ENCODE assay signal across 8 cellular contexts in genomic region chr15:84715442-84716035, GRCh38. TPM values are rescaled to one million over a fixed set of nuclear protein-coding genes. Genes with fewer than 3 reads are reported as not detected.
DNase-seq lines count a peak whose midpoint lies in the region; ATAC-seq lines count a peak whose summit lies in the region.

No MANE protein-coding gene starts in this region.

- no peaks in the 10 kb centered on the region for H3K9me3 ChIP-seq in T-helper 17 cell (ENCODE audit: control insufficient read depth, low read length, poor library complexity, severe bottlenecking)

- H3K4me3 Mint-ChIP-seq in T-helper 17 cell: peak overlapping the region; percentile 100
- peak overlapping the region; percentile 93 for H3K4me3 Mint-ChIP-seq in stimulated activated effector memory CD8-positive, alpha-beta T cell treated with anti-CD3 and anti-CD28 coated beads, Interleukin-12 subunit alpha, Interleukin-12 subunit beta, amount 100 ng/mL, for 72 hours

- no peaks in the 10 kb centered on the region for H3K9me3 Mint-ChIP-seq in stimulated activated effector memory CD8-positive, alpha-beta T cell treated with anti-CD3 and anti-CD28 coated beads, Interleukin-12 subunit alpha, Interleukin-12 subunit beta, amount 100 ng/mL, for 72 hours

- H3K36me3 Mint-ChIP-seq in T-helper 17 cell (ENCODE audit: low read depth): peaks cover 4% of the 10 kb centered on the region
- H3K36me3 Mint-ChIP-seq in stimulated activated effector memory CD8-positive, alpha-beta T cell treated with anti-CD3 and anti-CD28 coated beads, Interleukin-12 subunit alpha, Interleukin-12 subunit beta, amount 100 ng/mL, for 72 hours: peaks cover 51% of the 10 kb centered on the region

- H3K4me3 ChIP-seq in GM08714 (ENCODE audit: low read length): peak overlapping the region; percentile 86

- H3K4me1 Mint-ChIP-seq in T-helper 17 cell: peaks cover 22% of the 10 kb centered on the region
- H3K4me1 Mint-ChIP-seq in stimulated activated effector memory CD8-positive, alpha-beta T cell treated with anti-CD3 and anti-CD28 coated beads, Interleukin-12 subunit alpha, Interleukin-12 subunit beta, amount 100 ng/mL, for 72 hours: peaks cover 25% of the 10 kb centered on the region

- ATAC-seq in HG02938 (IDR thresholded peaks at IDR 0.05; ENCODE audit: unreplicated experiment) (peak; percentile 12), T-helper 17 cell (peak; percentile 7)
- peak; percentile 18 for ATAC-seq in stimulated activated effector memory CD8-positive, alpha-beta T cell treated with anti-CD3 and anti-CD28 coated beads, Interleukin-12 subunit alpha, Interleukin-12 subunit beta, amount 100 ng/mL, for 72 hours

- peak overlapping the region; percentile 99 for H3K27ac Mint-ChIP-seq in T-helper 17 cell
- peak overlapping the region; percentile 93 for H3K27ac Mint-ChIP-seq in stimulated activated effector memory CD8-positive, alpha-beta T cell treated with anti-CD3 and anti-CD28 coated beads, Interleukin-12 subunit alpha, Interleukin-12 subunit beta, amount 100 ng/mL, for 72 hours

- H3K27me3 Mint-ChIP-seq in T-helper 17 cell: no peaks in the 10 kb centered on the region

- DNase-seq in T-helper 17 cell (peak in 2 of 3 donors; percentile 13 to 20), dedifferentiated amniotic fluid mesenchymal stem cell (ENCODE audit: extremely low spot score) (peak; percentile 22), medulla oblongata (ENCODE audit: extremely low spot score) (peak; percentile 35), NCI-H446 treated with DMSO at 0.1 percent for 48 hours (lab: John Stamatoyannopoulos, UW) (no peak), NCI-H1930 (lab: John Stamatoyannopoulos, UW) (no peak)
- no peak for DNase-seq in stimulated activated effector memory CD8-positive, alpha-beta T cell treated with anti-CD3 and anti-CD28 coated beads, Interleukin-12 subunit alpha, Interleukin-12 subunit beta, amount 100 ng/mL, for 72 hours (ENCODE audit: low spot score in 2 of 2)

RNA-seq across cellular contexts. Expression of gene SEC11A, which starts 0.4 kb away (rescaled TPM):
- total RNA-seq in T-helper 17 cell: 10 to 100 TPM; 53.1 to 67.7 TPM

RNA-seq across cellular contexts. Expression of gene ZNF592, which starts 32.9 kb away (rescaled TPM):
- 10 to 100 TPM; 33.8 to 36.5 TPM for total RNA-seq in T-helper 17 cell

RNA-seq across cellular contexts. Expression of gene NMB, which starts 57.5 kb away (rescaled TPM):
- total RNA-seq in T-helper 17 cell: 1 to 10 TPM; 2.0 to 3.3 TPM

Comparison
In these comparisons a context has a peak if more than half of its experiments do, and no peak if none do; other contexts are left out.
1. DNase-seq: peak in T-helper 17 cell (2 of 3), dedifferentiated amniotic fluid mesenchymal stem cell (single experiment) and medulla oblongata (single experiment); none in stimulated activated effector memory CD8-positive, alpha-beta T cell treated with anti-CD3 and anti-CD28 coated beads, Interleukin-12 subunit alpha, Interleukin-12 subunit beta, amount 100 ng/mL, for 72 hours (0 of 2), NCI-H446 treated with DMSO at 0.1 percent for 48 hours (single experiment) and NCI-H1930 (0 of 2).
2. Peak in every context shown above with its lines, with median percentiles within 50 percentile points of each other: ATAC-seq.